10 cellular contexts compared by ENCODE assay signal in genomic region chr15:78977091-78977571, GRCh38. TPM values are rescaled to one million over a fixed set of nuclear protein-coding genes. Genes with fewer than 3 reads are reported as not detected.
DNase-seq lines count a peak whose midpoint lies in the region; ATAC-seq and TF ChIP-seq lines count a peak whose summit lies in the region.
"Had no signal": no experiment of that assay in that cellular context is flagged by ENCODE, and none has a peak within 500 bp of the region (broad histone marks: within the 10 kb centered on the region; RNA-seq: fewer than 3 reads in every experiment).

No MANE protein-coding gene starts in this region.

- no peaks in the 10 kb centered on the region for H3K9me3 Mint-ChIP-seq in T-helper 1 cell treated with Interleukin-12 subunit alpha and Interleukin-12 subunit beta and Interleukin-4 antibody, amounts not matched to agents 30 μg/mL and 1 μg/mL, for 36 hours
- no peaks in the 10 kb centered on the region for H3K9me3 Mint-ChIP-seq in HFFc6

- no peak overlapping the region for H2AFZ ChIP-seq in PC-3 (ENCODE audit: low read length)

- H3K4me3 Mint-ChIP-seq in T-helper 1 cell treated with Interleukin-12 subunit alpha and Interleukin-12 subunit beta and Interleukin-4 antibody, amounts not matched to agents 30 μg/mL and 1 μg/mL, for 36 hours = peak overlapping the region; percentile 45
- H3K4me3 Mint-ChIP-seq in HFFc6 = no peak overlapping the region

- H3K4me1 ChIP-seq in PC-3 (ENCODE audit: insufficient read depth, low read length) = peaks cover 5% of the 10 kb centered on the region; the same call in 1 of the 2 replicates

- no peaks in the 10 kb centered on the region for H3K36me3 ChIP-seq in PC-3 (ENCODE audit: low read depth, low read length)

- DNase-seq in CD1c-positive myeloid dendritic cell (ENCODE audit: extremely low spot score) (peak; percentile 70), DMS53 treated with DMSO at 0.1 percent for 48 hours (lab: John Stamatoyannopoulos, UW; ENCODE audit: unreplicated experiment) (no peak), HFFc6 (no peak), kidney glomerular epithelial cell (lab: John Stamatoyannopoulos, UW) (no peak), PC-3 (no peak)
- DNase-seq: IMR-90; stimulated activated CD4-positive, alpha-beta T cell treated with anti-CD3 and anti-CD28 coated beads, Interleukin-12 subunit alpha, Interleukin-12 subunit beta, amount 100 ng/mL, for 4 hours had no signal

- no peaks in the 10 kb centered on the region for H3K9me3 ChIP-seq in PC-3 (ENCODE audit: low read length)

- TF ChIP-seq CTCF in HFFc6 (IDR thresholded peaks at IDR 0.05) (no peak), PC-3 (conservative IDR thresholded peaks at IDR 0.05; ENCODE audit: low read depth, low read length) (no peak)

- H3K9ac ChIP-seq in PC-3 (ENCODE audit: low read length) = no peak overlapping the region

- intact Hi-C loops in PC-3 (cut with micrococcal nuclease) = no loop called here

- CTCF ChIA-PET in PC-3 (lab: Charles Lee) = no interaction called here

- ATAC-seq in GM19395 (IDR thresholded peaks at IDR 0.05; ENCODE audit: unreplicated experiment) = peak; percentile 71
- peak; percentile 48 for ATAC-seq in HG03064 (IDR thresholded peaks at IDR 0.05; ENCODE audit: low read depth, unreplicated experiment)
- no peak for ATAC-seq in PC-3

- no TSS peak for BruUV-seq in PC-3 (replicated peaks; lab: Mats Ljungman, UMichigan)

- H3K27ac Mint-ChIP-seq in T-helper 1 cell treated with Interleukin-12 subunit alpha and Interleukin-12 subunit beta and Interleukin-4 antibody, amounts not matched to agents 30 μg/mL and 1 μg/mL, for 36 hours = peak overlapping the region; percentile 87
- H3K27ac Mint-ChIP-seq in HFFc6 = no peak overlapping the region

- H3K27ac ChIP-seq in PC-3 (ENCODE audit: low read length) = no peak overlapping the region

- H3K27me3 ChIP-seq in PC-3 (ENCODE audit: low read length) = no peaks in the 10 kb centered on the region

- peaks cover 19% of the 10 kb centered on the region for H3K4me1 Mint-ChIP-seq in T-helper 1 cell treated with Interleukin-12 subunit alpha and Interleukin-12 subunit beta and Interleukin-4 antibody, amounts not matched to agents 30 μg/mL and 1 μg/mL, for 36 hours (ENCODE audit: low read depth)
- peaks cover 6% of the 10 kb centered on the region for H3K4me1 Mint-ChIP-seq in HFFc6 (ENCODE audit: low read depth)

- H3K27me3 Mint-ChIP-seq in T-helper 1 cell treated with Interleukin-12 subunit alpha and Interleukin-12 subunit beta and Interleukin-4 antibody, amounts not matched to agents 30 μg/mL and 1 μg/mL, for 36 hours (ENCODE audit: low read depth) = no peaks in the 10 kb centered on the region
- H3K27me3 Mint-ChIP-seq in HFFc6 (ENCODE audit: insufficient read depth) = peaks cover 19% of the 10 kb centered on the region

- H3K4me3 ChIP-seq in PC-3 (ENCODE audit: low read length) = no peak overlapping the region

- H3K79me2 ChIP-seq in PC-3 (ENCODE audit: low read length) = no peaks in the 10 kb centered on the region

- POLR2A ChIA-PET in PC-3 (lab: Charles Lee; ENCODE audit: unreplicated experiment) = no interaction called here

- no peaks in the 10 kb centered on the region for H3F3A ChIP-seq in PC-3 (ENCODE audit: low read length, unreplicated experiment)

- peaks cover 2% of the 10 kb centered on the region for H3K36me3 Mint-ChIP-seq in T-helper 1 cell treated with Interleukin-12 subunit alpha and Interleukin-12 subunit beta and Interleukin-4 antibody, amounts not matched to agents 30 μg/mL and 1 μg/mL, for 36 hours (ENCODE audit: low read depth)
- H3K36me3 Mint-ChIP-seq in HFFc6 (ENCODE audit: low read depth) = no peaks in the 10 kb centered on the region

- H4K20me1 ChIP-seq in PC-3 (ENCODE audit: low read length) = no peaks in the 10 kb centered on the region

- no peaks in the 10 kb centered on the region for H3K9me2 ChIP-seq in PC-3 (replicated peaks; ENCODE audit: low read length)

- no peak overlapping the region for H3K4me2 ChIP-seq in PC-3 (ENCODE audit: low read length)

RNA-seq across cellular contexts. Expression of gene CTSH, which starts 32.3 kb away (rescaled TPM):
- under 1 TPM in 5 of 6 experiments, not detected in 1; 0.20 to 0.53 (median 0.38) TPM for total RNA-seq in HFFc6 (2021; fragmentation: NEBNext Ultra II Directional; extraction: Animal tissue kit (Norgen Biotek cat#: 25700))
- total RNA-seq in PC-3 (2014; rRNA removed) = 136 and 146 TPM in 2 replicates

Comparison
In these comparisons a context has a peak if more than half of its experiments do, and no peak if none do; other contexts are left out.
1. RNA of gene CTSH, which starts 32.3 kb away (total RNA-seq): 136 to 146 TPM in PC-3; 0.20 to 0.53 TPM in HFFc6; every median in the first group is over 10 times any median in the second.